In the genomic region with DNA sequence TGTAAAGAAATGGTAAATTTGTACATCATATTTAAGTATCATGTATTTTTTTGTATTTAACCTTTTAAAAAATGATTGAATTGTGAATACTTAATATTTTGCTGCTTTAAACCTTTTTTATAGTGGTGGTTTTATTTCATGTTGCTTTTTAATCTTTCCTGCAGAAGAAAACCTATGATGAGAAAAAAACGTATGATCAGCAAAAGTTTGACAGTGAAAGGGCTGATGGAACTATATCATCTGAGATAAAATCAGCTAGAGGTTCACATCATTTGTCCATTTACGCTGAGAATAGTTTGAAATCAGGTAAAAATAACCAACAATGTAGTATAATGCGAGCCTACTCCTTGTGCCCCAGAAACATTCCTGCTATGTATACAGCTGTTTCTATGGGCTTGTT, we compare ENCODE assay signal across 32 cellular contexts. TPM values are rescaled to one million over a fixed set of nuclear protein-coding genes. Genes with fewer than 3 reads are reported as not detected.
"Had no signal": no experiment of that assay in that cellular context is flagged by ENCODE, and none has a peak within 500 bp of the region (broad histone marks: within the 10 kb centered on the region; RNA-seq: fewer than 3 reads in every experiment).

No MANE protein-coding gene starts in this region.

- H3K4me3 Mint-ChIP-seq: activated CD4-positive, alpha-beta T cell treated with anti-CD3 and anti-CD28 coated beads, Interleukin-2, amount 10 ng/mL, durations not matched to agents 24 days and 14 days; activated CD8-positive, alpha-beta T cell treated with anti-CD3 and anti-CD28 coated beads, Interleukin-2, amount 10 ng/mL, durations not matched to agents 7 days and 5 days; activated naive CD4-positive, alpha-beta T cell treated with anti-CD3 and anti-CD28 coated beads, Interleukin-2, amount 10 ng/mL, durations not matched to agents 7 days and 5 days; activated naive CD8-positive, alpha-beta T cell treated with anti-CD3 and anti-CD28 coated beads for 36 hours; central memory CD8-positive, alpha-beta T cell; IgD-negative memory B cell had no signal

- H3K9me3 Mint-ChIP-seq: activated CD4-positive, alpha-beta T cell treated with anti-CD3 and anti-CD28 coated beads, Interleukin-2, amount 10 ng/mL, durations not matched to agents 24 days and 14 days; activated naive CD4-positive, alpha-beta T cell treated with anti-CD3 and anti-CD28 coated beads, Interleukin-2, amount 10 ng/mL, durations not matched to agents 7 days and 5 days; activated naive CD8-positive, alpha-beta T cell treated with anti-CD3 and anti-CD28 coated beads for 36 hours; central memory CD8-positive, alpha-beta T cell; IgD-negative memory B cell had no signal

- H3K27me3 Mint-ChIP-seq: activated CD4-positive, alpha-beta T cell treated with anti-CD3 and anti-CD28 coated beads, Interleukin-2, amount 10 ng/mL, durations not matched to agents 24 days and 14 days; activated naive CD4-positive, alpha-beta T cell treated with anti-CD3 and anti-CD28 coated beads, Interleukin-2, amount 10 ng/mL, durations not matched to agents 7 days and 5 days; activated naive CD8-positive, alpha-beta T cell treated with anti-CD3 and anti-CD28 coated beads for 36 hours; central memory CD8-positive, alpha-beta T cell; IgD-negative memory B cell had no signal

- H3K27me3 ChIP-seq: ascending aorta, cardiac muscle cell, MG63 had no signal

- H3K27ac ChIP-seq: ascending aorta, cardiac muscle cell, PC-9, RWPE1, WERI-Rb-1 had no signal

- H3K27ac Mint-ChIP-seq: activated CD4-positive, alpha-beta T cell treated with anti-CD3 and anti-CD28 coated beads, Interleukin-2, amount 10 ng/mL, durations not matched to agents 24 days and 14 days; activated CD8-positive, alpha-beta T cell treated with anti-CD3 and anti-CD28 coated beads, Interleukin-2, amount 10 ng/mL, durations not matched to agents 7 days and 5 days; activated naive CD4-positive, alpha-beta T cell treated with anti-CD3 and anti-CD28 coated beads, Interleukin-2, amount 10 ng/mL, durations not matched to agents 7 days and 5 days; activated naive CD8-positive, alpha-beta T cell treated with anti-CD3 and anti-CD28 coated beads for 36 hours had no signal

- H3K4me2 ChIP-seq: PC-9 had no signal

- H3K9me3 ChIP-seq: ascending aorta, MG63 had no signal

- H3K4me3 ChIP-seq: ascending aorta, cardiac muscle cell, MG63, PC-9 had no signal

- DNase-seq: activated CD4-positive, alpha-beta T cell treated with anti-CD3 and anti-CD28 coated beads for 1 hour; activated CD4-positive, alpha-beta T cell treated with anti-CD3 and anti-CD28 coated beads, Interleukin-2, amount 10 ng/mL, durations not matched to agents 24 days and 14 days; activated CD4-positive, alpha-beta T cell treated with anti-CD3 and anti-CD28 coated beads, Interleukin-2, amount 50 U/mL, for 48 hours; activated CD4-positive, CD25-positive, alpha-beta regulatory T cell; activated CD8-positive, alpha-beta T cell treated with anti-CD3 and anti-CD28 coated beads, Interleukin-2, amount 10 ng/mL, durations not matched to agents 7 days and 5 days; activated effector memory CD4-positive, alpha-beta T cell treated with Interleukin-2 at 50 U/mL for 16 hours; activated naive CD4-positive, alpha-beta T cell treated with anti-CD3 and anti-CD28 coated beads, Interleukin-2, amount 10 ng/mL, durations not matched to agents 7 days and 5 days; activated naive CD8-positive, alpha-beta T cell treated with anti-CD3 and anti-CD28 coated beads for 36 hours; amygdala; Kasumi-1; KG1; MG63; NCI-H1048; NCI-H1105 treated with DMSO at 0.1 percent for 48 hours; NCI-H1436; NCI-H1694 treated with DMSO at 0.1 percent for 48 hours; NCI-H2029; NCI-H345; NCI-H526; NCI-H748 treated with DMSO at 0.1 percent for 48 hours; PC-9; SIG-M5; T-helper 1 cell; T1000; WERI-Rb-1 had no signal

- H2AFZ ChIP-seq: PC-9 had no signal

- ATAC-seq: activated CD8-positive, alpha-beta T cell treated with anti-CD3 and anti-CD28 coated beads, Interleukin-2, amount 10 ng/mL, durations not matched to agents 7 days and 5 days; SK-N-SH treated with all-trans-retinoic acid at 6 μM for 48 hours had no signal

- FAIRE-seq: RCC 7860 had no signal

RNA-seq across cellular contexts. Expression of a gene that starts 14.7 kb away (rescaled TPM):
- total RNA-seq: ascending aorta had no signal
